Comparison of ENCODE assay signal across 24 cellular contexts in genomic region chr11:95243658-95244057, GRCh38.
"Had no signal": no experiment of that assay in that cellular context is flagged by ENCODE, and none has a peak within 500 bp of the region (broad histone marks: within the 10 kb centered on the region; RNA-seq: fewer than 3 reads in every experiment).

No MANE protein-coding gene starts in this region.

- H3K36me3 ChIP-seq: Peyer's patch, SJSA1 had no signal

- H3K9me3 ChIP-seq: Peyer's patch, SJSA1 had no signal

- H3K4me3 Mint-ChIP-seq: activated B cell treated with CpG ODN at 0.5 μM for 24 hours; activated CD4-positive, alpha-beta memory T cell treated with anti-CD3 and anti-CD28 coated beads for 36 hours; activated CD4-positive, alpha-beta T cell treated with anti-CD3 and anti-CD28 coated beads, Interleukin-2, amount 10 ng/mL, durations not matched to agents 7 days and 5 days; activated naive CD8-positive, alpha-beta T cell treated with anti-CD3 and anti-CD28 coated beads, Interleukin-2, amount 50 U/mL, for 24 hours; activated T-cell treated with anti-CD3 and anti-CD28 coated beads, Interleukin-2, amount 50 U/mL, for 4 hours; brain; central memory CD8-positive, alpha-beta T cell had no signal

- H3K27ac Mint-ChIP-seq: activated CD4-positive, alpha-beta memory T cell treated with anti-CD3 and anti-CD28 coated beads for 36 hours; activated naive CD4-positive, alpha-beta T cell treated with anti-CD3 and anti-CD28 coated beads, Interleukin-2, amount 50 U/mL, for 72 hours had no signal

- H3K27me3 Mint-ChIP-seq: activated B cell treated with CpG ODN at 0.5 μM for 24 hours; activated CD4-positive, alpha-beta memory T cell treated with anti-CD3 and anti-CD28 coated beads for 36 hours; activated CD4-positive, alpha-beta T cell treated with anti-CD3 and anti-CD28 coated beads, Interleukin-2, amount 10 ng/mL, durations not matched to agents 7 days and 5 days; activated naive CD8-positive, alpha-beta T cell treated with anti-CD3 and anti-CD28 coated beads, Interleukin-2, amount 50 U/mL, for 24 hours; brain had no signal

- H3K4me1 ChIP-seq: SJSA1 had no signal

- H3K4me1 Mint-ChIP-seq: central memory CD8-positive, alpha-beta T cell had no signal

- H3K4me3 ChIP-seq: Peyer's patch, SJSA1 had no signal

- DNase-seq: activated B cell treated with CpG ODN at 0.5 μM for 24 hours; activated CD4-positive, alpha-beta memory T cell treated with anti-CD3 and anti-CD28 coated beads for 36 hours; activated CD4-positive, alpha-beta T cell treated with anti-CD3 and anti-CD28 coated beads, Interleukin-2, amount 10 ng/mL, durations not matched to agents 7 days and 5 days; activated CD8-positive, alpha-beta memory T cell treated with anti-CD3 and anti-CD28 coated beads for 24 hours; activated effector memory CD4-positive, alpha-beta T cell treated with anti-CD3 and anti-CD28 coated beads, Interleukin-2, amount 50 U/mL, for 16 hours; activated naive CD4-positive, alpha-beta T cell treated with Interleukin-2 at 50 U/mL for 16 hours; activated naive CD8-positive, alpha-beta T cell treated with anti-CD3 and anti-CD28 coated beads, Interleukin-2, amount 50 U/mL, for 24 hours; activated T-cell treated with anti-CD3 and anti-CD28 coated beads, Interleukin-2, amount 50 U/mL, for 4 hours; amygdala; NCI-H1048; NCI-H146; NCI-H1930; NCI-H345; NCI-H510A; NCI-H526 treated with DMSO at 0.1 percent for 48 hours; Peyer's patch; Right ventricle myocardium superior; SW 1271 had no signal

- H3K36me3 Mint-ChIP-seq: activated CD4-positive, alpha-beta memory T cell treated with anti-CD3 and anti-CD28 coated beads for 36 hours; brain had no signal

- H3K27me3 ChIP-seq: Peyer's patch, SJSA1 had no signal

- H3K27ac ChIP-seq: RWPE1, SJSA1 had no signal

- H3K9me3 Mint-ChIP-seq: activated B cell treated with CpG ODN at 0.5 μM for 24 hours; activated CD4-positive, alpha-beta memory T cell treated with anti-CD3 and anti-CD28 coated beads for 36 hours; activated naive CD8-positive, alpha-beta T cell treated with anti-CD3 and anti-CD28 coated beads, Interleukin-2, amount 50 U/mL, for 24 hours; activated T-cell treated with anti-CD3 and anti-CD28 coated beads, Interleukin-2, amount 50 U/mL, for 4 hours; central memory CD8-positive, alpha-beta T cell had no signal

- ATAC-seq: activated naive CD4-positive, alpha-beta T cell treated with anti-CD3 and anti-CD28 coated beads, Interleukin-2, amount 50 U/mL, for 72 hours; activated naive CD8-positive, alpha-beta T cell treated with anti-CD3 and anti-CD28 coated beads, Interleukin-2, amount 50 U/mL, for 24 hours; activated T-cell treated with anti-CD3 and anti-CD28 coated beads, Interleukin-2, amount 50 U/mL, for 4 hours; SK-N-SH treated with all-trans-retinoic acid at 6 μM for 48 hours had no signal
